ENCODE assay signal across 10 cellular contexts in genomic region chr5:74212336-74212735, GRCh38.
DNase-seq lines count a peak whose midpoint lies in the region; ATAC-seq and TF ChIP-seq lines count a peak whose summit lies in the region.
"Had no signal": no experiment of that assay in that cellular context is flagged by ENCODE, and none has a peak within 500 bp of the region (broad histone marks: within the 10 kb centered on the region; RNA-seq: fewer than 3 reads in every experiment).

No MANE protein-coding gene starts in this region.

- CTCF ChIA-PET in MCF 10A (lab: Yijun Ruan, JAX) = interaction anchor here (0.6 to 1.2 kb wide), 3 partner anchors 32 to 428 kb away, joined by 3 to 5 read pairs (median 3); partner anchors contain the start of gene ENC1

- H3K36me3 Mint-ChIP-seq in MCF 10A (ENCODE audit: insufficient read depth, unreplicated experiment) (no peaks in the 10 kb centered on the region), endothelial cell (ENCODE audit: low read depth, unreplicated experiment) (no peaks in the 10 kb centered on the region)

- no peak for TF ChIP-seq POLR2A in breast epithelium (IDR thresholded peaks at IDR 0.05)

- no peaks in the 10 kb centered on the region for H3K9me3 ChIP-seq in breast epithelium

- H3K27me3 Mint-ChIP-seq in MCF 10A (ENCODE audit: insufficient read depth, unreplicated experiment) (no peaks in the 10 kb centered on the region), endothelial cell (ENCODE audit: unreplicated experiment) (no peaks in the 10 kb centered on the region)
- H3K27me3 Mint-ChIP-seq: brain had no signal

- TF ChIP-seq CTCF in MCF 10A (IDR thresholded peaks at IDR 0.05; ENCODE audit: unreplicated experiment) (peak; percentile 20), breast epithelium (IDR thresholded peaks at IDR 0.05) (no peak), endothelial cell (IDR thresholded peaks at IDR 0.05; ENCODE audit: unreplicated experiment) (peak; percentile 41)

- H3K4me1 Mint-ChIP-seq in MCF 10A (ENCODE audit: insufficient read depth, unreplicated experiment) = peaks cover under 1% of the 10 kb centered on the region
- H3K4me1 Mint-ChIP-seq in endothelial cell (ENCODE audit: unreplicated experiment) = peaks cover 3% of the 10 kb centered on the region

- in situ Hi-C loops in G401 (cut with HindIII; ENCODE audit: low sequenced_read_pairs) = no loop called here

- POLR2A ChIA-PET in MCF 10A (lab: Yijun Ruan, JAX) = no interaction called here

- H3K4me3 ChIP-seq in breast epithelium = no peak overlapping the region

- no peaks in the 10 kb centered on the region for H3K27me3 ChIP-seq in breast epithelium

- H3K27ac Mint-ChIP-seq in MCF 10A (ENCODE audit: low read depth, unreplicated experiment) (no peak overlapping the region), endothelial cell (ENCODE audit: unreplicated experiment) (no peak overlapping the region)

- no TSS peak for BruUV-seq in MCF 10A (replicated peaks; lab: Mats Ljungman, UMichigan)

- no peak for ATAC-seq in GM21360 (IDR thresholded peaks at IDR 0.05; ENCODE audit: unreplicated experiment)

- intact Hi-C loops in MCF 10A (cut with micrococcal nuclease) = loop anchor here (1.0 kb wide), 1 partner anchor 428 kb away; the partner anchor contains the start of gene ENC1
- intact Hi-C loops in breast epithelium (cut with DNase I; ENCODE audit: low total_unique reads) = loop anchor here (5.0 kb wide), 1 partner anchor 1330 kb away; no protein-coding TSS in a partner anchor

- no peaks in the 10 kb centered on the region for H3K36me3 ChIP-seq in breast epithelium

- H3K4me3 Mint-ChIP-seq in MCF 10A (ENCODE audit: unreplicated experiment) (no peak overlapping the region), endothelial cell (ENCODE audit: unreplicated experiment) (no peak overlapping the region)
- H3K4me3 Mint-ChIP-seq: brain had no signal

- no peak overlapping the region for H3K27ac ChIP-seq in breast epithelium

- DNase-seq in MCF 10A (ENCODE audit: unreplicated experiment) = peak; percentile 42
- no peak for DNase-seq in breast epithelium (ENCODE audit: low spot score in 2 of 2)
- peak; percentile 24 for DNase-seq in NCI-H748 treated with DMSO at 0.1 percent for 48 hours (lab: John Stamatoyannopoulos, UW)
- peak; percentile 41 for DNase-seq in endothelial cell (ENCODE audit: low spot score)
- DNase-seq in NCI-H226 = no peak
- no peak for DNase-seq in activated CD8-positive, alpha-beta memory T cell treated with anti-CD3 and anti-CD28 coated beads, Interleukin-2, amount 50 U/mL, for 4 hours
- DNase-seq in G401 (ENCODE audit: low spot score) = no peak
- DNase-seq: DMS153 had no signal

- H3K9me3 Mint-ChIP-seq in MCF 10A (ENCODE audit: unreplicated experiment) = no peaks in the 10 kb centered on the region
- no peaks in the 10 kb centered on the region for H3K9me3 Mint-ChIP-seq in endothelial cell (ENCODE audit: unreplicated experiment)

- H3K4me1 ChIP-seq in breast epithelium = no peaks in the 10 kb centered on the region

Comparison
In these comparisons a context has a peak if more than half of its experiments do, and no peak if none do; other contexts are left out.
1. DNase-seq: peak in MCF 10A (single experiment), NCI-H748 treated with DMSO at 0.1 percent for 48 hours (single experiment) and endothelial cell (single experiment); none in breast epithelium (0 of 2), NCI-H226 (single experiment), activated CD8-positive, alpha-beta memory T cell treated with anti-CD3 and anti-CD28 coated beads, Interleukin-2, amount 50 U/mL, for 4 hours (single experiment) and G401 (single experiment).
2. CTCF ChIP-seq: peak in MCF 10A (single experiment) and endothelial cell (single experiment); none in breast epithelium (0 of 3).